ENCODE assay signal across 12 cellular contexts in the genomic region with DNA sequence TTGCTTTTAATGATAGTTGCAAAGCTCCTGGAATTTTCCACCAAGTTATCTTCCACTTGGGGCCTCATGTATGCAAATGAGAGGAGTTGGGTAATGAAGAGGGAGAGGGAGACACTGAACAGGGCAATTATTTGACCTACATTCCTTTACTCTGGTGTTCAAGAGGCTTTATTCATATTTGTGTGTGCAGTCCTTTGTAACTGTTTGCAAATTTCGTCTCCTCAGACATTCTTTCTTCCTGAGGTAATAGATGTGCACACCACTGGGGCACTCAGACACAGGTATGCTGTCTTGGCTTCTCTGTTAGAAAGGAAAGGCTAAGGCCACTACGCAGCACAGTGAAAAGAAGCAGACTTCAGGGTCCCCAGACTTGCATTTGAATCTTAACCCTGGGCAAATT. TPM values are rescaled to one million over a fixed set of nuclear protein-coding genes. Genes with fewer than 3 reads are reported as not detected.
A peak's percentile ranks its signal among the peaks of the same experiment; 100 is the strongest.
DNase-seq lines count a peak whose midpoint lies in the region; ATAC-seq, FAIRE-seq and TF ChIP-seq lines count a peak whose summit lies in the region.
"Had no signal": no experiment of that assay in that cellular context is flagged by ENCODE, and none has a peak within 500 bp of the region (broad histone marks: within the 10 kb centered on the region; RNA-seq: fewer than 3 reads in every experiment).

No MANE protein-coding gene starts in this region.

- no peaks in the 10 kb centered on the region for H3K9me2 ChIP-seq in GM23248 (ENCODE audit: insufficient read depth)

- TF ChIP-seq CTCF in astrocyte of the spinal cord (IDR thresholded peaks at IDR 0.05; ENCODE audit: low read depth, low read length) (no peak), keratinocyte (optimal IDR thresholded peaks at IDR 0.05 in 1 of 3, IDR thresholded peaks at IDR 0.05 in 1 of 3, conservative IDR thresholded peaks at IDR 0.05 in 1 of 3; ENCODE audit: extremely low read depth in 1 of 3, insufficient read depth in 2 of 3, low read length in 3 of 3) (no peak)

- in situ Hi-C loops in GM23248 (cut with MboI), result no loop called here
- in situ Hi-C loops in astrocyte of the spinal cord (cut with HindIII; ENCODE audit: low sequenced_read_pairs), result no loop called here

- H2AFZ ChIP-seq in GM23248, result no peak overlapping the region
- H2AFZ ChIP-seq in keratinocyte (ENCODE audit: control insufficient read depth, low read length), result no peak overlapping the region

- FAIRE-seq in keratinocyte (lab: Jason Lieb, UNC), result peak; percentile 84

- H3K4me2 ChIP-seq in GM23248 (ENCODE audit: unreplicated experiment) (peak overlapping the region; percentile 50), keratinocyte (ENCODE audit: control insufficient read depth, extremely low read depth, insufficient read depth, low read depth, low read length) (peak overlapping the region; percentile 8)

- DNase-seq in GM23248, result peak; percentile 69
- DNase-seq in astrocyte of the spinal cord (ENCODE audit: low read depth, low spot score), result peak; percentile 70
- DNase-seq in keratinocyte (ENCODE audit: low read depth, low spot score), result no peak
- no peak for DNase-seq in substantia nigra (lab: John Stamatoyannopoulos, UW)
- DNase-seq in GM19238 (ENCODE audit: insufficient read length, low spot score), result no peak
- DNase-seq in CD1c-positive myeloid dendritic cell (ENCODE audit: extremely low spot score), result no peak
- DNase-seq in NCI-H69 (lab: John Stamatoyannopoulos, UW), result no peak
- DNase-seq: heart right ventricle, natural killer cell, NCI-H526 had no signal

- no peaks in the 10 kb centered on the region for H4K20me1 ChIP-seq in GM23248 (ENCODE audit: insufficient read depth)
- no peaks in the 10 kb centered on the region for H4K20me1 ChIP-seq in keratinocyte (ENCODE audit: control insufficient read depth, extremely low read depth, insufficient read depth, low read length)

- dilution Hi-C loops in keratinocyte (cut with MboI; ENCODE audit: extremely low pct_ligation_motif_present, low sequenced_read_pairs), result no loop called here

- peaks cover 97% of the 10 kb centered on the region for H3K79me2 ChIP-seq in GM23248 (ENCODE audit: insufficient read depth)
- H3K79me2 ChIP-seq in keratinocyte (ENCODE audit: control insufficient read depth, insufficient read depth, low read length), result peaks cover 79% of the 10 kb centered on the region

- H3K9me3 ChIP-seq in GM23248 (ENCODE audit: low read depth) (no peaks in the 10 kb centered on the region), keratinocyte (ENCODE audit: control insufficient read depth, low read depth, low read length) (no peaks in the 10 kb centered on the region)
- H3K9me3 ChIP-seq: heart right ventricle had no signal

- peaks cover 64% of the 10 kb centered on the region for H3K4me1 ChIP-seq in GM23248 (ENCODE audit: insufficient read depth)
- H3K4me1 ChIP-seq in keratinocyte (ENCODE audit: control insufficient read depth, extremely low read depth, insufficient read depth, low read length), result peaks cover 19% of the 10 kb centered on the region

- 43 to 51% methylated on average over 2 of the region's 2 CpGs for WGBS in GM23248 (ENCODE audit: low coverage in 1 of 2, low lambda C conversion rate in 2 of 2, missing lambda C conversion rate in 2 of 2), 2 experiments

- peak overlapping the region; percentile 92 for H3K27ac ChIP-seq in GM23248
- H3K27ac ChIP-seq in keratinocyte (ENCODE audit: control insufficient read depth, insufficient read depth, low read length), result no peak overlapping the region
- peak overlapping the region; percentile 56 for H3K27ac ChIP-seq in substantia nigra (ENCODE audit: low read depth, low read length, poor library complexity, severe bottlenecking)

- H3K9ac ChIP-seq in GM23248 (peak overlapping the region; percentile 42), keratinocyte (ENCODE audit: control insufficient read depth, extremely low read depth, insufficient read depth, low read length) (no peak overlapping the region)

- H3K36me3 ChIP-seq in GM23248 (ENCODE audit: low read depth) (no peaks in the 10 kb centered on the region), keratinocyte (ENCODE audit: control insufficient read depth in 2 of 2, extremely low read depth in 1 of 2, insufficient read depth in 2 of 2, low read length in 2 of 2) (no peaks in the 10 kb centered on the region)
- H3K36me3 ChIP-seq: heart right ventricle had no signal

- H3K27me3 ChIP-seq in GM23248 (replicated peaks; ENCODE audit: insufficient read depth) (no peaks in the 10 kb centered on the region), keratinocyte (ENCODE audit: control insufficient read depth, extremely low read depth, insufficient read depth, low read length) (no peaks in the 10 kb centered on the region)
- H3K27me3 ChIP-seq: heart right ventricle had no signal

- H3F3A ChIP-seq in GM23248 (ENCODE audit: insufficient read depth), result peaks cover 40% of the 10 kb centered on the region

- no peak for ATAC-seq in GM18861 (IDR thresholded peaks at IDR 0.05; ENCODE audit: unreplicated experiment)
- ATAC-seq: natural killer cell had no signal

- H3K4me3 ChIP-seq in GM23248 (no peak overlapping the region), astrocyte of the spinal cord (ENCODE audit: low read depth, low read length) (no peak overlapping the region), keratinocyte (ENCODE audit: control insufficient read depth in 2 of 3, extremely low read depth in 1 of 3, insufficient read depth in 2 of 3, low read depth in 1 of 3, low read length in 3 of 3) (no peak overlapping the region)
- H3K4me3 ChIP-seq: heart right ventricle had no signal

- peaks cover 3% of the 10 kb centered on the region for H3K9me1 ChIP-seq in keratinocyte (ENCODE audit: control insufficient read depth, extremely low read depth, insufficient read depth, low read length)

RNA-seq across cellular contexts. Expression of gene SCHIP1, which starts 40.7 kb away (rescaled TPM):
- 2.7 and 2.9 TPM in 2 replicates for total RNA-seq in GM23248 (2014; rRNA removed; shearing (Covaris generic))
- polyA plus RNA-seq in GM23248 (2016; fragmentation: Nextera tagmentation; extraction: Ambion mirVana), result 0.98 and 2.0 TPM in 2 replicates
- 0.80 to 3.1 TPM (median 1.5 TPM) in 3 replicates for polyA plus RNA-seq in keratinocyte
- 3.5 TPM for polyA plus RNA-seq in keratinocyte (2011; ENCODE audit: low read depth)
- 0.27 and 0.63 TPM in 2 replicates for polyA plus RNA-seq in keratinocyte (2011; cell fraction: cytosol; rRNA removed)
- polyA plus RNA-seq in keratinocyte (2011; cell fraction: nucleus; rRNA removed), result 3.5 and 3.6 TPM in 2 replicates
- 0.79 and 1.9 TPM in 2 replicates for polyA plus RNA-seq in keratinocyte (2012; ENCODE audit: low replicate concordance)
- 5.1 to 7.7 TPM (median 7.5 TPM) in 3 replicates for polyA minus RNA-seq in keratinocyte
- not detected for polyA minus RNA-seq in keratinocyte (2011; cell fraction: cytosol; rRNA and poly(A)+ RNA removed)
- polyA minus RNA-seq in keratinocyte (2011; cell fraction: nucleus; rRNA and poly(A)+ RNA removed), result 7.0 and 22.3 TPM in 2 replicates
- total RNA-seq: natural killer cell; T-helper 1 cell treated with Interleukin-12 subunit alpha and Interleukin-12 subunit beta and Interleukin-4 antibody, amounts not matched to agents 30 ng/mL and 1 ng/mL, for 36 hours had no signal

Comparison
In these comparisons a context has a peak if more than half of its experiments do, and no peak if none do; other contexts are left out.
1. DNase-seq: peak in GM23248 (single experiment) and astrocyte of the spinal cord (single experiment); none in keratinocyte (single experiment), substantia nigra (0 of 49), GM19238 (single experiment), CD1c-positive myeloid dendritic cell (single experiment) and NCI-H69 (single experiment).